In the genomic region with DNA sequence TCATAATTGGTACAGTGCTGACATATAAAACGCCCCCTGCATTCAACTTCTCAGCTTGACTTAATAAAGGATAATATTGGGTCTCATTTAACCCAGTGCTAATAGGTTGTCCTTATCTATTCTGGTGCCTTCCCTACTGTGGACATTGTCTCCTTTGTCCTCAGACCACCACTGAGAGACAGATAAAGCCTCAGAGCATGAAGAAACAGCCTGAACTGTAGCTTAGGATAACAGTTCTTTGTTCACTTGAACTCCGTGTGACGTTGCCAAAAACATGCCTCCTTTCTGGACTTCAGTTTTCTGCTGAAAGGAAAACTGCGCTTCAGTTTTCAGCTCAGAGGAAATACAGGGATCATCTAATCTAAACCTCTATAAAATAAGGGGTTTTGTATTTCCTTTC, we compare ENCODE assay signal across 1 cellular context.
TF ChIP-seq lines count a peak whose summit lies in the region.

No MANE protein-coding gene starts in this region.

TF ChIP-seq in GM23338, 12 proteins besides CTCF, POLR2A, EP300 and RAD21 (continued from another document):
- TF ChIP-seq, protein P1, sequence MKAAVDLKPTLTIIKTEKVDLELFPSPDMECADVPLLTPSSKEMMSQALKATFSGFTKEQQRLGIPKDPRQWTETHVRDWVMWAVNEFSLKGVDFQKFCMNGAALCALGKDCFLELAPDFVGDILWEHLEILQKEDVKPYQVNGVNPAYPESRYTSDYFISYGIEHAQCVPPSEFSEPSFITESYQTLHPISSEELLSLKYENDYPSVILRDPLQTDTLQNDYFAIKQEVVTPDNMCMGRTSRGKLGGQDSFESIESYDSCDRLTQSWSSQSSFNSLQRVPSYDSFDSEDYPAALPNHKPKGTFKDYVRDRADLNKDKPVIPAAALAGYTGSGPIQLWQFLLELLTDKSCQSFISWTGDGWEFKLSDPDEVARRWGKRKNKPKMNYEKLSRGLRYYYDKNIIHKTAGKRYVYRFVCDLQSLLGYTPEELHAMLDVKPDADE (IDR thresholded peaks at IDR 0.05) = no peak
- TF ChIP-seq STAT1 (IDR thresholded peaks at IDR 0.05; ENCODE audit: unreplicated experiment) = no peak
- TF ChIP-seq CREB1 (CRISPR knock-in tag; IDR thresholded peaks at IDR 0.05; ENCODE audit: low read depth) = no peak
- no peak for TF ChIP-seq EZH2 (IDR thresholded peaks at IDR 0.05; ENCODE audit: low read depth, unreplicated experiment)
- no peak for TF ChIP-seq ZNF114 (CRISPR knock-in tag; IDR thresholded peaks at IDR 0.05)
- TF ChIP-seq NANOG (IDR thresholded peaks at IDR 0.05; ENCODE audit: borderline replicate concordance) = no peak
